ENCODE assay signal across 8 cellular contexts in the genomic region with DNA sequence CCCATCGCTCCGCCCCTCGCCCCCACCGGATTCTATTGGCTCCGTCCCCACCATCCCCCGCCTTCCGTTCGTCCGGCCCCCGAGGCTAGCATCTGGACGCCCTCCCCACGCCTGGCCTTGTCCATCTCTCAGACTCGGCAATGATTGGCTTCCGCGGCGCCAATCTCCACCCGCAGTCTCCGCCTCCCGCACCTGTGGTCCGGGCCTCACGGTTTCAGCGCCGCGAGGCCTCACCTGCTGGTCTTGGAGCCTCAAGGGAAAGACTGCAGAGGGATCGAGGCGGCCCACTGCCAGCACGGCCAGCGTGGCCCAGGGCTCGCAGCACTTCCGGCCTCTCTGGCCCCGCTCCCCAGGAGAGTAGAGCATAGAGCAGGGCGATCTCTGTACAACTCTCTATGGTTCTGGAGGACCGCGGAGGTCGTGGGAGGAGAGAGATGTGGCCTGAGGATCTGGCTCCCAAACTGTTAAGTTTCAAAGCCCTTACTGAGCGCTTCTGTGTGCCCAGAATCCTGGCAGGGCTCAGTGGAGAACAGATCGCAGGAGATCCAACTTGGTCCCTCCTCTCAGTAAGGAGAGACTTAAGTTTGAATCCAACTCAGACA. TPM values are rescaled to one million over a fixed set of nuclear protein-coding genes. Genes with fewer than 3 reads are reported as not detected.
A peak's percentile ranks its signal among the peaks of the same experiment; 100 is the strongest.
DNase-seq lines count a peak whose midpoint lies in the region; FAIRE-seq and TF ChIP-seq lines count a peak whose summit lies in the region.

Gene ERCC1, minus strand, starts transcription at position 329 of the 602 bp plus-strand sequence. CDS start 543 bp downstream, outside the sequence.

- DNase-seq in GDM1 (lab: John Stamatoyannopoulos, UW) = peak; percentile 82
- DNase-seq in H54 (ENCODE audit: insufficient read length, low spot score) = peak; percentile 70
- DNase-seq in LoVo (ENCODE audit: low spot score) = peak; percentile 99
- peak; percentile 99 for DNase-seq in RWPE1 (ENCODE audit: low spot score)
- peak; percentile 66 for DNase-seq in activated naive CD4-positive, alpha-beta T cell treated with anti-CD3 and anti-CD28 coated beads, Interleukin-2, amount 50 U/mL, for 16 hours
- DNase-seq in glomerular visceral epithelial cell (ENCODE audit: extremely low spot score) = peak; percentile 98
- DNase-seq in osteoblast (ENCODE audit: insufficient read length, low spot score, missing footprints) = peak; percentile 98
- DNase-seq in ureter (ENCODE audit: low spot score) = peak; percentile 96

- POLR2A ChIA-PET in RWPE1 (lab: Yijun Ruan, JAX; ENCODE audit: low non-redundant PET) = interaction anchor here (0.6 to 1.3 kb wide), 5 partner anchors 11 to 253 kb away, joined by 3 to 5 read pairs (median 4); no protein-coding TSS in a partner anchor

- CTCF ChIA-PET in RWPE1 (lab: Yijun Ruan, JAX) = interaction anchor here (0.8 to 1.4 kb wide), 2 partner anchors 55 to 62 kb away, joined by 4 to 5 read pairs; no protein-coding TSS in a partner anchor

- H3K4me3 ChIP-seq in osteoblast (ENCODE audit: insufficient read depth, low read length) = peak within 1 kb of the TSS; percentile 92

- peak; percentile 31; the same call in 1 of the 2 replicates for TF ChIP-seq POLR2A in H54 (IDR thresholded peaks at IDR 0.05; ENCODE audit: low read depth, low read length)

- H3K9me3 ChIP-seq in osteoblast (ENCODE audit: low read depth, low read length) = no peaks in the 10 kb centered on the region

- peak within 1 kb of the TSS; percentile 84 for H3K4me2 ChIP-seq in osteoblast (ENCODE audit: insufficient read depth, low read length)

- peaks cover 35% of the 10 kb centered on the region for H3K4me1 ChIP-seq in osteoblast (ENCODE audit: insufficient read depth, low read length)

- H3K27ac ChIP-seq in RWPE1 = peak within 1 kb of the TSS; percentile 100
- H3K27ac ChIP-seq in osteoblast (ENCODE audit: low read depth, low read length) = peak within 1 kb of the TSS; percentile 98

- H2AFZ ChIP-seq in osteoblast (ENCODE audit: low read length) = peak within 1 kb of the TSS; percentile 78

- peaks cover 4% of the 10 kb centered on the region for H4K20me1 ChIP-seq in osteoblast (ENCODE audit: insufficient read depth, low read length)

- FAIRE-seq in H54 (lab: Jason Lieb, UNC) = peak; percentile 53

- peaks cover 42% of the 10 kb centered on the region for H3K79me2 ChIP-seq in osteoblast (ENCODE audit: insufficient read depth, low read length)

- H3K36me3 ChIP-seq in osteoblast (ENCODE audit: insufficient read depth, low read length) = peaks cover 17% of the 10 kb centered on the region

- TF ChIP-seq CTCF in RWPE1 (conservative IDR thresholded peaks at IDR 0.05; ENCODE audit: low read depth) = no peak
- TF ChIP-seq CTCF in osteoblast (IDR thresholded peaks at IDR 0.05; ENCODE audit: extremely low read depth, low read depth, low read length) = no peak

- H3K27me3 ChIP-seq in osteoblast (ENCODE audit: insufficient read depth, low read length) = no peaks in the 10 kb centered on the region

RNA-seq across cellular contexts. Expression of gene ERCC1, which starts in this region (rescaled TPM):
- total RNA-seq in osteoblast (88.4 and 96.3 TPM in 2 replicates), ureter (78.3 TPM)

Comparison
In these comparisons a context has a peak if more than half of its experiments do, and no peak if none do; other contexts are left out.
1. Peak in every context shown above with its lines: DNase-seq, H3K4me3 ChIP-seq and H3K27ac ChIP-seq.